8 cellular contexts compared by ENCODE assay signal in genomic region chrX:53089224-53089842, GRCh38. TPM values are rescaled to one million over a fixed set of nuclear protein-coding genes. Genes with fewer than 3 reads are reported as not detected.
A peak's percentile ranks its signal among the peaks of the same experiment; 100 is the strongest.
DNase-seq lines count a peak whose midpoint lies in the region; ATAC-seq and TF ChIP-seq lines count a peak whose summit lies in the region.

No MANE protein-coding gene starts in this region.

- peak; percentile 44 for DNase-seq in DMS153 treated with DMSO at 0.1 percent for 48 hours (lab: John Stamatoyannopoulos, UW; ENCODE audit: unreplicated experiment)
- DNase-seq in HuH-7.5 (ENCODE audit: low spot score): peak; percentile 36
- DNase-seq in GOT3 (lab: John Stamatoyannopoulos, UW): no peak

- peak; percentile 65 for TF ChIP-seq CTCF in OCI-LY1 (IDR thresholded peaks at IDR 0.05; ENCODE audit: low read length)
- TF ChIP-seq CTCF in brain (conservative IDR thresholded peaks at IDR 0.05): peak; percentile 64 to 79

- H3K36me3 ChIP-seq in OCI-LY1 (ENCODE audit: insufficient read depth, low read length) (peaks cover 31% of the 10 kb centered on the region), iPS-20b (ENCODE audit: insufficient read depth, low read depth, low read length) (peaks cover 26% of the 10 kb centered on the region)

- no peak for ATAC-seq in GM18909 (IDR thresholded peaks at IDR 0.05; ENCODE audit: poor library complexity, unreplicated experiment)

- no peaks in the 10 kb centered on the region for H4K20me1 ChIP-seq in OCI-LY1 (ENCODE audit: insufficient read depth, low read length)

- H3K27ac ChIP-seq in OCI-LY1 (ENCODE audit: low read depth, low read length, poor library complexity, severe bottlenecking) (peak overlapping the region; percentile 48), iPS-20b (ENCODE audit: low read length) (no peak overlapping the region), skin epidermis (peak overlapping the region in 16 of 21 experiments; percentile 62 to 86 (median 76))

- H3K27me3 ChIP-seq in OCI-LY1 (ENCODE audit: insufficient read depth, low read length): no peaks in the 10 kb centered on the region
- no peaks in the 10 kb centered on the region for H3K27me3 ChIP-seq in iPS-20b (ENCODE audit: insufficient read depth, low read length)

- H3K4me3 ChIP-seq in OCI-LY1 (ENCODE audit: low read depth, low read length, poor library complexity, severe bottlenecking) (peak overlapping the region; percentile 63), iPS-20b (ENCODE audit: low read length) (peak overlapping the region; percentile 68), skin epidermis (peak overlapping the region; percentile 3 to 34 (median 24))

- H3K9me3 Mint-ChIP-seq in brain: peaks cover 0 to 15% (median 0%) of the 10 kb centered on the region in 5 experiments

- H3K36me3 Mint-ChIP-seq in brain: peaks cover 26% of the 10 kb centered on the region

- H3K79me2 ChIP-seq in OCI-LY1 (ENCODE audit: insufficient read depth, low read length): no peaks in the 10 kb centered on the region

- H3K4me1 ChIP-seq in OCI-LY1 (ENCODE audit: insufficient read depth, low read length, severe bottlenecking) (peaks cover 32% of the 10 kb centered on the region), iPS-20b (ENCODE audit: insufficient read depth, low read length) (no peaks in the 10 kb centered on the region)

- peaks cover 54% of the 10 kb centered on the region for H3K4me1 Mint-ChIP-seq in brain

- H3K4me2 ChIP-seq in OCI-LY1 (ENCODE audit: low read length): peak overlapping the region; percentile 82

- peak overlapping the region; percentile 52; the same call in 1 of the 2 replicates for H3K9ac ChIP-seq in OCI-LY1 (ENCODE audit: low read length)
- peak overlapping the region; percentile 49; the same call in 1 of the 2 replicates for H3K9ac ChIP-seq in iPS-20b (ENCODE audit: low read depth, low read length)

- H3K27ac Mint-ChIP-seq in brain: peak overlapping the region; percentile 87 to 99 (median 95)

- H3K27me3 Mint-ChIP-seq in brain: peaks cover 3% of the 10 kb centered on the region

- no peaks in the 10 kb centered on the region for H3K9me2 ChIP-seq in OCI-LY1 (ENCODE audit: low read depth, low read length)

- H3F3A ChIP-seq in OCI-LY1 (ENCODE audit: insufficient read depth, low read length): no peaks in the 10 kb centered on the region

- H3K4me3 Mint-ChIP-seq in brain: peak overlapping the region; percentile 88 to 98 (median 89)

- H3K9me3 ChIP-seq in OCI-LY1 (ENCODE audit: low read length): no peaks in the 10 kb centered on the region
- no peaks in the 10 kb centered on the region for H3K9me3 ChIP-seq in iPS-20b (ENCODE audit: insufficient read depth, low read depth, low read length)

- no peak overlapping the region for H2AFZ ChIP-seq in OCI-LY1 (ENCODE audit: low read length)

RNA-seq across cellular contexts. Expression of gene KANTR, which starts 4.6 kb away (rescaled TPM):
- polyA plus RNA-seq in brain (ENCODE audit: insufficient read depth, low read depth, low replicate concordance): 3.1 TPM

RNA-seq across cellular contexts. Expression of gene TSPYL2, which starts 7.2 kb away (rescaled TPM):
- polyA plus RNA-seq in brain (ENCODE audit: insufficient read depth, low read depth, low replicate concordance): 49.9 TPM

RNA-seq across cellular contexts. Expression of gene GPR173, which starts 40.7 kb away (rescaled TPM):
- polyA plus RNA-seq in brain (ENCODE audit: insufficient read depth, low read depth, low replicate concordance): 26.3 TPM
